ENCODE assay signal across 1 cellular context in genomic region chr5:34570143-34570542, GRCh38.
TF ChIP-seq lines count a peak whose summit lies in the region.

No MANE protein-coding gene starts in this region.

TF ChIP-seq in GM23338, 12 proteins besides CTCF, POLR2A, EP300 and RAD21 (continued from another document):
- TF ChIP-seq ZNF462 (CRISPR knock-in tag; IDR thresholded peaks at IDR 0.05) = no peak
- no peak for TF ChIP-seq STAT1 (IDR thresholded peaks at IDR 0.05; ENCODE audit: unreplicated experiment)
- no peak for TF ChIP-seq REST (IDR thresholded peaks at IDR 0.05; ENCODE audit: unreplicated experiment)
- no peak for TF ChIP-seq JUNB (IDR thresholded peaks at IDR 0.05; ENCODE audit: unreplicated experiment)
- no peak for TF ChIP-seq ZNF331 (CRISPR knock-in tag; IDR thresholded peaks at IDR 0.05; ENCODE audit: low read depth)
